ENCODE assay signal across 14 cellular contexts in genomic region chr5:123520677-123521247, GRCh38. TPM values are rescaled to one million over a fixed set of nuclear protein-coding genes. Genes with fewer than 3 reads are reported as not detected.
DNase-seq lines count a peak whose midpoint lies in the region; ATAC-seq and TF ChIP-seq lines count a peak whose summit lies in the region.
"Had no signal": no experiment of that assay in that cellular context is flagged by ENCODE, and none has a peak within 500 bp of the region (broad histone marks: within the 10 kb centered on the region; RNA-seq: fewer than 3 reads in every experiment).

No MANE protein-coding gene starts in this region.

- H3K36me3 ChIP-seq in GM06990 (ENCODE audit: control insufficient read depth, insufficient read depth, low read length) = no peaks in the 10 kb centered on the region
- no peaks in the 10 kb centered on the region for H3K36me3 ChIP-seq in BE2C

- DNase-seq in GM06990 (ENCODE audit: extremely low read depth, insufficient read length) (peak; percentile 55), BE2C (no peak), OCI-M1 (lab: John Stamatoyannopoulos, UW) (no peak), NCI-H1436 treated with DMSO at 0.1 percent for 48 hours (lab: John Stamatoyannopoulos, UW) (no peak)
- DNase-seq in naive thymus-derived CD8-positive, alpha-beta T cell = no peak
- DNase-seq: activated gamma-delta T cell treated with Interleukin-2 at 50 U/mL for 16 hours, KBM-7, kidney glomerular epithelial cell, natural killer cell, NCI-H2227 treated with DMSO at 0.1 percent for 48 hours had no signal

- no peaks in the 10 kb centered on the region for H3K27me3 Mint-ChIP-seq in naive thymus-derived CD8-positive, alpha-beta T cell
- H3K27me3 Mint-ChIP-seq: central memory CD8-positive, alpha-beta T cell had no signal

- no peaks in the 10 kb centered on the region for H3K4me1 ChIP-seq in BE2C

- H3K4me3 ChIP-seq in GM06990 (replicated peaks; ENCODE audit: low read depth, low read length) (no peak overlapping the region), BE2C (ENCODE audit: low read depth, low read length) (no peak overlapping the region)

- TF ChIP-seq CTCF in GM06990 (IDR thresholded peaks at IDR 0.05; ENCODE audit: insufficient read depth, low read length, poor library complexity, severe bottlenecking) (no peak), BE2C (IDR thresholded peaks at IDR 0.05; ENCODE audit: low read depth, low read length) (no peak)

- H3K9me3 ChIP-seq in BE2C = no peaks in the 10 kb centered on the region

- H3K36me3 Mint-ChIP-seq in naive thymus-derived CD8-positive, alpha-beta T cell = no peaks in the 10 kb centered on the region
- H3K36me3 Mint-ChIP-seq: natural killer cell had no signal

- H3K27me3 ChIP-seq in GM06990 (replicated peaks; ENCODE audit: control insufficient read depth, insufficient read depth, low read length) (no peaks in the 10 kb centered on the region), BE2C (no peaks in the 10 kb centered on the region)

- ATAC-seq in GM19395 (IDR thresholded peaks at IDR 0.05; ENCODE audit: unreplicated experiment) = peak; percentile 72
- ATAC-seq in HG02763 (IDR thresholded peaks at IDR 0.05; ENCODE audit: unreplicated experiment) = peak; percentile 54
- peak; percentile 55 for ATAC-seq in HG03460 (IDR thresholded peaks at IDR 0.05; ENCODE audit: unreplicated experiment)
- ATAC-seq in naive thymus-derived CD8-positive, alpha-beta T cell = no peak
- ATAC-seq: natural killer cell had no signal

- no peaks in the 10 kb centered on the region for H3K9me3 Mint-ChIP-seq in naive thymus-derived CD8-positive, alpha-beta T cell
- H3K9me3 Mint-ChIP-seq: central memory CD8-positive, alpha-beta T cell; natural killer cell had no signal

- peaks cover 20 to 78% (median 52%) of the 10 kb centered on the region in 4 donors for H3K4me1 Mint-ChIP-seq in naive thymus-derived CD8-positive, alpha-beta T cell

- no peak overlapping the region for H3K27ac Mint-ChIP-seq in naive thymus-derived CD8-positive, alpha-beta T cell

- POLR2A ChIA-PET in naive thymus-derived CD8-positive, alpha-beta T cell (lab: Charles Lee) = no interaction called here

- no peak overlapping the region for H3K4me3 Mint-ChIP-seq in naive thymus-derived CD8-positive, alpha-beta T cell
- H3K4me3 Mint-ChIP-seq: central memory CD8-positive, alpha-beta T cell; natural killer cell had no signal

RNA-seq across cellular contexts. Expression of gene CSNK1G3, which starts 8.8 kb away (rescaled TPM):
- total RNA-seq in naive thymus-derived CD8-positive, alpha-beta T cell = 10 to 100 TPM; 83.4 to 90.6 TPM
- 10 to 100 TPM; 17.7 to 31.9 (median 23.0) TPM for polyA plus RNA-seq in naive thymus-derived CD8-positive, alpha-beta T cell
- polyA plus RNA-seq in BE2C (2012; ENCODE audit: insufficient read depth, insufficient read length, low read depth) = 19.1 TPM

Comparison
In these comparisons a context has a peak if more than half of its experiments do, and no peak if none do; other contexts are left out.
1. ATAC-seq: peak in GM19395 (single experiment), HG02763 (single experiment) and HG03460 (single experiment); none in naive thymus-derived CD8-positive, alpha-beta T cell (0 of 2).